ENCODE assay signal across 8 cellular contexts in the genomic region with DNA sequence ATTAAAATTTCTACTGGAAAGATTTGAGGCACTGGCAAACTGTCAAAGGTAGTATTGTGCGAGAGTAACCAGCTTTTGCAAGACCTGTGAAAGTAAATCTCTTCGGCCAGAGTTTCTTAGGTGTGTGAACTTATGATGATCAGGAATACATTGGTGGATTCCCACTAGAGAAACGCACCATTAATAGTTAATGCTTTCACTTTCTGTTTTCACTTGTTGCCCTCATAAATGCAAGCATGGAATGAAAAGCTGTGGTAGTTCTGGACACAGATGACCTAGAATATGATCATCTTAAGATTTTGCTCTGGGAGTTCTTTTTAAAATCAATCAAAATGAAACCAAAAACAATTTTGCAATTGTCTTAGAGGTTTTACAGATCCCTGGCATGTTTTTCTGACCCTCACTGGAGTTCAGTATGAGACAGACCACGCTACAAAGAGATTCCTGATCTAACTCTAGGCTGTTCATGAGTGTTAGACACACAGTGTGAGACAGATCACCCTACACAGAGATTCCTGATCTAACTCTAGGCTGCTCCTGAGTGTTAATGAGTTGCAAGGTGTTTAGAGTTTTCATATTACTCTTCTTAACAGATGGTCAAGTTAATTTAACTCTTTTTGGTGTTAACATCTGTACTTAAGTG.
A peak's percentile ranks its signal among the peaks of the same experiment; 100 is the strongest.
DNase-seq lines count a peak whose midpoint lies in the region; ATAC-seq and TF ChIP-seq lines count a peak whose summit lies in the region.

No MANE protein-coding gene starts in this region.

- H3K27me3 ChIP-seq in colonic mucosa, result no peaks in the 10 kb centered on the region

- no peak overlapping the region for H3K4me3 ChIP-seq in colonic mucosa

- ATAC-seq in GM21723 (IDR thresholded peaks at IDR 0.05; ENCODE audit: unreplicated experiment), result peak; percentile 72
- peak; percentile 87 for ATAC-seq in SK-N-SH treated with all-trans-retinoic acid at 6 μM for 48 hours

- DNase-seq in GM04504 (ENCODE audit: low read depth) (peak; percentile 17), lung microvascular endothelial cell (ENCODE audit: low read depth in 2 of 2) (peak; percentile 58 to 63), NCI-H510A treated with DMSO at 0.1 percent for 48 hours (lab: John Stamatoyannopoulos, UW) (no peak), CD1c-positive myeloid dendritic cell (ENCODE audit: extremely low spot score) (no peak), SW 1271 (lab: John Stamatoyannopoulos, UW) (no peak), colonic mucosa (no peak)

- no peak overlapping the region for H3K27ac ChIP-seq in colonic mucosa

- no peaks in the 10 kb centered on the region for H3K4me1 ChIP-seq in colonic mucosa

- H3K36me3 ChIP-seq in colonic mucosa, result no peaks in the 10 kb centered on the region

- intact Hi-C loops in colonic mucosa (cut with DNase I), result no loop called here

- no peaks in the 10 kb centered on the region for H3K9me3 ChIP-seq in colonic mucosa

- no peak overlapping the region for H3K9ac ChIP-seq in colonic mucosa (ENCODE audit: low read depth in 2 of 2, low read length in 2 of 2)

- no peak for TF ChIP-seq CTCF in colonic mucosa (IDR thresholded peaks at IDR 0.05)

TF ChIP-seq in SK-N-SH treated with all-trans-retinoic acid at 6 μM for 48 hours, 23 proteins besides CTCF, POLR2A, EP300 and RAD21:
- TF ChIP-seq ZC3H10 (CRISPR knock-in tag; IDR thresholded peaks at IDR 0.05) (no peak), ZFP3 (CRISPR knock-in tag; IDR thresholded peaks at IDR 0.05) (no peak), ARNTL (CRISPR knock-in tag; IDR thresholded peaks at IDR 0.05; ENCODE audit: borderline replicate concordance, low read depth) (no peak), ISL1 (CRISPR knock-in tag; IDR thresholded peaks at IDR 0.05) (no peak), ZFP30 (CRISPR knock-in tag; IDR thresholded peaks at IDR 0.05) (no peak), RARB (CRISPR knock-in tag; IDR thresholded peaks at IDR 0.05) (no peak), GLIS3 (CRISPR knock-in tag; IDR thresholded peaks at IDR 0.05) (no peak), BACH2 (CRISPR knock-in tag; IDR thresholded peaks at IDR 0.05; ENCODE audit: borderline replicate concordance) (no peak), TCF4 (CRISPR knock-in tag; IDR thresholded peaks at IDR 0.05; ENCODE audit: borderline replicate concordance) (no peak), OSR1 (CRISPR knock-in tag; IDR thresholded peaks at IDR 0.05) (no peak)
- TF ChIP-seq, protein P1, sequence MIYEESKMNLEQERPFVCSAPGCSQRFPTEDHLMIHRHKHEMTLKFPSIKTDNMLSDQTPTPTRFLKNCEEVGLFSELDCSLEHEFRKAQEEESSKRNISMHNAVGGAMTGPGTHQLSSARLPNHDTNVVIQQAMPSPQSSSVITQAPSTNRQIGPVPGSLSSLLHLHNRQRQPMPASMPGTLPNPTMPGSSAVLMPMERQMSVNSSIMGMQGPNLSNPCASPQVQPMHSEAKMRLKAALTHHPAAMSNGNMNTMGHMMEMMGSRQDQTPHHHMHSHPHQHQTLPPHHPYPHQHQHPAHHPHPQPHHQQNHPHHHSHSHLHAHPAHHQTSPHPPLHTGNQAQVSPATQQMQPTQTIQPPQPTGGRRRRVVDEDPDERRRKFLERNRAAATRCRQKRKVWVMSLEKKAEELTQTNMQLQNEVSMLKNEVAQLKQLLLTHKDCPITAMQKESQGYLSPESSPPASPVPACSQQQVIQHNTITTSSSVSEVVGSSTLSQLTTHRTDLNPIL (CRISPR knock-in tag; IDR thresholded peaks at IDR 0.05; ENCODE audit: low read depth), result no peak
- TF ChIP-seq, protein P2, sequence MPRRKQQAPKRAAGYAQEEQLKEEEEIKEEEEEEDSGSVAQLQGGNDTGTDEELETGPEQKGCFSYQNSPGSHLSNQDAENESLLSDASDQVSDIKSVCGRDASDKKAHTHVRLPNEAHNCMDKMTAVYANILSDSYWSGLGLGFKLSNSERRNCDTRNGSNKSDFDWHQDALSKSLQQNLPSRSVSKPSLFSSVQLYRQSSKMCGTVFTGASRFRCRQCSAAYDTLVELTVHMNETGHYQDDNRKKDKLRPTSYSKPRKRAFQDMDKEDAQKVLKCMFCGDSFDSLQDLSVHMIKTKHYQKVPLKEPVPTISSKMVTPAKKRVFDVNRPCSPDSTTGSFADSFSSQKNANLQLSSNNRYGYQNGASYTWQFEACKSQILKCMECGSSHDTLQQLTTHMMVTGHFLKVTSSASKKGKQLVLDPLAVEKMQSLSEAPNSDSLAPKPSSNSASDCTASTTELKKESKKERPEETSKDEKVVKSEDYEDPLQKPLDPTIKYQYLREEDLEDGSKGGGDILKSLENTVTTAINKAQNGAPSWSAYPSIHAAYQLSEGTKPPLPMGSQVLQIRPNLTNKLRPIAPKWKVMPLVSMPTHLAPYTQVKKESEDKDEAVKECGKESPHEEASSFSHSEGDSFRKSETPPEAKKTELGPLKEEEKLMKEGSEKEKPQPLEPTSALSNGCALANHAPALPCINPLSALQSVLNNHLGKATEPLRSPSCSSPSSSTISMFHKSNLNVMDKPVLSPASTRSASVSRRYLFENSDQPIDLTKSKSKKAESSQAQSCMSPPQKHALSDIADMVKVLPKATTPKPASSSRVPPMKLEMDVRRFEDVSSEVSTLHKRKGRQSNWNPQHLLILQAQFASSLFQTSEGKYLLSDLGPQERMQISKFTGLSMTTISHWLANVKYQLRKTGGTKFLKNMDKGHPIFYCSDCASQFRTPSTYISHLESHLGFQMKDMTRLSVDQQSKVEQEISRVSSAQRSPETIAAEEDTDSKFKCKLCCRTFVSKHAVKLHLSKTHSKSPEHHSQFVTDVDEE (CRISPR knock-in tag; IDR thresholded peaks at IDR 0.05), result no peak
- TF ChIP-seq, protein P3, sequence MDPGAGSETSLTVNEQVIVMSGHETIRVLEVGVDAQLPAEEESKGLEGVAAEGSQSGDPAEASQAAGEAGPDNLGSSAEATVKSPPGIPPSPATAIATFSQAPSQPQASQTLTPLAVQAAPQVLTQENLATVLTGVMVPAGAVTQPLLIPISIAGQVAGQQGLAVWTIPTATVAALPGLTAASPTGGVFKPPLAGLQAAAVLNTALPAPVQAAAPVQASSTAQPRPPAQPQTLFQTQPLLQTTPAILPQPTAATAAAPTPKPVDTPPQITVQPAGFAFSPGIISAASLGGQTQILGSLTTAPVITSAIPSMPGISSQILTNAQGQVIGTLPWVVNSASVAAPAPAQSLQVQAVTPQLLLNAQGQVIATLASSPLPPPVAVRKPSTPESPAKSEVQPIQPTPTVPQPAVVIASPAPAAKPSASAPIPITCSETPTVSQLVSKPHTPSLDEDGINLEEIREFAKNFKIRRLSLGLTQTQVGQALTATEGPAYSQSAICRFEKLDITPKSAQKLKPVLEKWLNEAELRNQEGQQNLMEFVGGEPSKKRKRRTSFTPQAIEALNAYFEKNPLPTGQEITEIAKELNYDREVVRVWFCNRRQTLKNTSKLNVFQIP (CRISPR knock-in tag; IDR thresholded peaks at IDR 0.05; ENCODE audit: borderline replicate concordance, low read depth), result no peak

Comparison
In these comparisons a context has a peak if more than half of its experiments do, and no peak if none do; other contexts are left out.
1. DNase-seq: peak in GM04504 (single experiment) and lung microvascular endothelial cell (2 of 2); none in NCI-H510A treated with DMSO at 0.1 percent for 48 hours (single experiment), CD1c-positive myeloid dendritic cell (single experiment), SW 1271 (0 of 2) and colonic mucosa (single experiment).